Comparison of ENCODE assay signal across 8 cellular contexts in genomic region chr17:58005031-58005727, GRCh38. TPM values are rescaled to one million over a fixed set of nuclear protein-coding genes. Genes with fewer than 3 reads are reported as not detected.
DNase-seq lines count a peak whose midpoint lies in the region; ATAC-seq and TF ChIP-seq lines count a peak whose summit lies in the region.

No MANE protein-coding gene starts in this region.

- peak overlapping the region; percentile 99 to 100 (median 100) for H3K4me3 Mint-ChIP-seq in CD8-positive, alpha-beta memory T cell
- peak overlapping the region; percentile 100 for H3K4me3 Mint-ChIP-seq in neural progenitor cell

- H3K79me2 ChIP-seq in neural progenitor cell (ENCODE audit: low read depth), result peaks cover 81% of the 10 kb centered on the region

- DNase-seq in CD8-positive, alpha-beta memory T cell, result no peak
- DNase-seq in MG63, result peak; percentile 15
- peak; percentile 24 for DNase-seq in colonic mucosa
- DNase-seq in neural progenitor cell (ENCODE audit: low spot score), result no peak
- DNase-seq in glomerular visceral epithelial cell (ENCODE audit: extremely low spot score), result no peak
- no peak for DNase-seq in HT-29 (ENCODE audit: low spot score)
- no peak for DNase-seq in activated CD4-positive, alpha-beta T cell treated with anti-CD3 and anti-CD28 coated beads, Interleukin-2, amount 50 U/mL, for 4 hours

- no peaks in the 10 kb centered on the region for H3K27me3 ChIP-seq in CD8-positive, alpha-beta memory T cell (ENCODE audit: insufficient read depth, low read length, poor library complexity, severe bottlenecking)
- no peaks in the 10 kb centered on the region for H3K27me3 ChIP-seq in MG63
- H3K27me3 ChIP-seq in colonic mucosa, result no peaks in the 10 kb centered on the region
- H3K27me3 ChIP-seq in neural progenitor cell, result no peaks in the 10 kb centered on the region

- peak overlapping the region; percentile 77 to 100 (median 98) for H3K27ac Mint-ChIP-seq in CD8-positive, alpha-beta memory T cell
- no peak overlapping the region for H3K27ac Mint-ChIP-seq in neural progenitor cell

- H3K9me3 ChIP-seq in CD8-positive, alpha-beta memory T cell (ENCODE audit: low read length), result no peaks in the 10 kb centered on the region
- H3K9me3 ChIP-seq in MG63, result no peaks in the 10 kb centered on the region
- H3K9me3 ChIP-seq in colonic mucosa, result no peaks in the 10 kb centered on the region
- no peaks in the 10 kb centered on the region for H3K9me3 ChIP-seq in neural progenitor cell (ENCODE audit: low read depth)

- H3K9ac ChIP-seq in colonic mucosa (ENCODE audit: low read depth in 2 of 2, low read length in 2 of 2) (peak overlapping the region in 1 of 2 donors; percentile 100), neural progenitor cell (peak overlapping the region; percentile 97)

- ATAC-seq in GM21576 (IDR thresholded peaks at IDR 0.05; ENCODE audit: unreplicated experiment), result no peak

- H4K20me1 ChIP-seq in neural progenitor cell (ENCODE audit: low read depth), result peaks cover 60% of the 10 kb centered on the region

- intact Hi-C loops in colonic mucosa (cut with DNase I), result loop anchor here (2.0 kb wide), 1 partner anchor 80 kb away; no protein-coding TSS in a partner anchor

- peak overlapping the region; percentile 96 for H3K27ac ChIP-seq in CD8-positive, alpha-beta memory T cell (ENCODE audit: low read depth, low read length)
- peak overlapping the region; percentile 97 for H3K27ac ChIP-seq in colonic mucosa
- H3K27ac ChIP-seq in neural progenitor cell, result no peak overlapping the region

- peaks cover 39% of the 10 kb centered on the region for H3K4me1 ChIP-seq in CD8-positive, alpha-beta memory T cell (ENCODE audit: insufficient read depth, low read length)
- H3K4me1 ChIP-seq in colonic mucosa (peaks cover 12% of the 10 kb centered on the region), neural progenitor cell (peaks cover 33% of the 10 kb centered on the region)

- no peak overlapping the region for H2AFZ ChIP-seq in neural progenitor cell (replicated peaks)

- H3K36me3 ChIP-seq in CD8-positive, alpha-beta memory T cell (ENCODE audit: insufficient read depth, low read length), result peaks cover 32% of the 10 kb centered on the region
- H3K36me3 ChIP-seq in MG63 (peaks cover 68% of the 10 kb centered on the region), colonic mucosa (peaks cover 21% of the 10 kb centered on the region), neural progenitor cell (peaks cover 28% of the 10 kb centered on the region)

- CTCF ChIA-PET in CD8-positive, alpha-beta memory T cell (lab: Charles Lee), result interaction anchor here (0.9 to 1.1 kb wide), 2 partner anchors 8 to 145 kb away, joined by 3 read pairs; no protein-coding TSS in a partner anchor

- TF ChIP-seq CTCF in colonic mucosa (IDR thresholded peaks at IDR 0.05), result peak; percentile 3
- TF ChIP-seq CTCF in neural progenitor cell (IDR thresholded peaks at IDR 0.05), result no peak

- H3K4me2 ChIP-seq in neural progenitor cell, result peak overlapping the region; percentile 89

- POLR2A ChIA-PET in CD8-positive, alpha-beta memory T cell (lab: Charles Lee), result interaction anchor here (2.8 kb wide), 1 partner anchor 155 kb away, joined by 31 read pairs; the partner anchor contains the start of gene MRPS23

- peak overlapping the region; percentile 86 for H3K4me3 ChIP-seq in CD8-positive, alpha-beta memory T cell (ENCODE audit: low read length)
- peak overlapping the region; percentile 96 for H3K4me3 ChIP-seq in MG63
- peak overlapping the region; percentile 83 for H3K4me3 ChIP-seq in colonic mucosa
- peak overlapping the region; percentile 86 for H3K4me3 ChIP-seq in neural progenitor cell

- peaks cover 55 to 74% (median 68%) of the 10 kb centered on the region in 3 donors for H3K4me1 Mint-ChIP-seq in CD8-positive, alpha-beta memory T cell
- peaks cover 55% of the 10 kb centered on the region for H3K4me1 Mint-ChIP-seq in neural progenitor cell

- no peaks in the 10 kb centered on the region for H3K9me3 Mint-ChIP-seq in CD8-positive, alpha-beta memory T cell
- H3K9me3 Mint-ChIP-seq in neural progenitor cell, result peaks cover 9% of the 10 kb centered on the region

- peaks cover 0 to 10% of the 10 kb centered on the region in 2 donors for H3K27me3 Mint-ChIP-seq in CD8-positive, alpha-beta memory T cell
- peaks cover 3% of the 10 kb centered on the region for H3K27me3 Mint-ChIP-seq in neural progenitor cell (ENCODE audit: insufficient read depth, low read depth)

- peaks cover 9 to 72% (median 23%) of the 10 kb centered on the region in 3 donors for H3K36me3 Mint-ChIP-seq in CD8-positive, alpha-beta memory T cell
- H3K36me3 Mint-ChIP-seq in neural progenitor cell, result peaks cover 38% of the 10 kb centered on the region

- peaks cover 87% of the 10 kb centered on the region for H3F3A ChIP-seq in neural progenitor cell (ENCODE audit: low read depth)

RNA-seq across cellular contexts. Expression of gene SRSF1, which starts 1.9 kb away (rescaled TPM):
- 100 to 1,000 TPM; 469 to 492 TPM for total RNA-seq in CD8-positive, alpha-beta memory T cell
- polyA plus RNA-seq in CD8-positive, alpha-beta memory T cell, result 50.6 TPM
- total RNA-seq in MG63 (2014; rRNA removed; shearing (Covaris generic); ENCODE audit: low replicate concordance), result 402 and 601 TPM in 2 replicates
- 100 to 1,000 TPM; 173 to 315 TPM for total RNA-seq in colonic mucosa
- total RNA-seq in neural progenitor cell (ENCODE audit: low replicate concordance), result 436 and 556 TPM in 2 replicates
- total RNA-seq in HT-29 (2014; rRNA removed; shearing (Covaris generic)), result 404 and 436 TPM in 2 replicates

RNA-seq across cellular contexts. Expression of gene VEZF1, which starts 17.1 kb away (rescaled TPM):
- 10 to 100 TPM; 29.1 to 29.5 TPM for total RNA-seq in CD8-positive, alpha-beta memory T cell
- polyA plus RNA-seq in CD8-positive, alpha-beta memory T cell, result 50.8 TPM
- total RNA-seq in MG63 (2014; rRNA removed; shearing (Covaris generic); ENCODE audit: low replicate concordance), result 30.6 and 54.3 TPM in 2 replicates
- total RNA-seq in colonic mucosa, result 10 to 100 TPM; 35.7 to 52.8 TPM
- total RNA-seq in neural progenitor cell (ENCODE audit: low replicate concordance), result 90.4 and 103 TPM in 2 replicates
- 39.5 and 47.5 TPM in 2 replicates for total RNA-seq in HT-29 (2014; rRNA removed; shearing (Covaris generic))

RNA-seq across cellular contexts. Expression of gene CUEDC1, which starts 50.0 kb away (rescaled TPM):
- total RNA-seq in CD8-positive, alpha-beta memory T cell, result under 1 TPM; 0.33 to 0.73 TPM
- not detected for polyA plus RNA-seq in CD8-positive, alpha-beta memory T cell
- total RNA-seq in MG63 (2014; rRNA removed; shearing (Covaris generic); ENCODE audit: low replicate concordance), result 3.0 and 10.2 TPM in 2 replicates
- 10 to 100 TPM; 14.7 to 15.2 TPM for total RNA-seq in colonic mucosa
- total RNA-seq in neural progenitor cell (ENCODE audit: low replicate concordance), result 8.8 and 14.7 TPM in 2 replicates
- total RNA-seq in HT-29 (2014; rRNA removed; shearing (Covaris generic)), result 37.6 and 45.5 TPM in 2 replicates

Comparison
In these comparisons a context has a peak if more than half of its experiments do, and no peak if none do; other contexts are left out.
1. DNase-seq: peak in MG63 (single experiment) and colonic mucosa (single experiment); none in CD8-positive, alpha-beta memory T cell (0 of 5), neural progenitor cell (single experiment), glomerular visceral epithelial cell (single experiment), HT-29 (single experiment) and activated CD4-positive, alpha-beta T cell treated with anti-CD3 and anti-CD28 coated beads, Interleukin-2, amount 50 U/mL, for 4 hours (0 of 2).
2. Peak in every context shown above with its lines, with median percentiles within 50 percentile points of each other: H3K4me3 ChIP-seq.